8 cellular contexts compared by ENCODE assay signal in the genomic region with DNA sequence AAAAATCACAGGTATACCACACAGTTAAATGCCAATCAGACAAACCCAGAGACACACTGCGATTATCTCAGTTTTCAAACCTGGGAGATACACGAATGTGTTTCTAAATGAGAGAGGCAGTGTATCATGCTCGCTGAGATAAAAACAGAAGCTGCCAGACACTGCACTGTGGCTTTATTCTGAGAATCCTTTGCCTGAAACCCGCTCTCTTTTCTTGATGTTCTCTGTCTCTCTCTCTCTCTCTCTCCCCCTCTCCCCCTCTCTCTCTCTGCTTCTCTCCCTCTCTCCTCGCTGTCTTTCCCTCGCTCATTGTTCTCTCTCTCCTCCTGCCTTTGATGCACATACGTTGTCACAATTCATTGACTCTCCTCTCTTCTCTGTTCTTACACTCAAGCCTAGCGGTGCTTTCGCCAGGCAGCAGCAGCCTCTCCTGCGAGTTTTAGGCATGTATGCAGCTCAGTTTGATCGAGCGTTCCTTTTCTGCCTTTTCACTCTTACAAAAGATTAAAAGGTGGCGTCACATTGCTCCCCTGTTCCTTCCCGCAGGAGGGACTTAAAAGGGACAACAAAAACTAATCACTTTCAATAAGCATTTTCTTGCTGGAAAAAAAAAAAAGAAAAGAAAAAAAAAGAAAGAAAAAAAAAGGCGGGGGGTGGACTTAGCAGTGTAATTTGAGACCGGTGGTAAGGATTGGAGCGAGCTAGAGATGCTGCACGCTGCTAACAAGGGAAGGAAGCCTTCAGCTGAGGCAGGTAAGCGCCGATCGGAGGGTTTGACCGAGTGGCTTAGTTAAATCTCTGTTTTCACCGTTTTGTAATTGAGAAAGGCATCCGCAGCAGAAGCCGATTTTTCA.
A peak's percentile ranks its signal among the peaks of the same experiment; 100 is the strongest.
DNase-seq lines count a peak whose midpoint lies in the region; ATAC-seq, FAIRE-seq and TF ChIP-seq lines count a peak whose summit lies in the region.

No MANE protein-coding gene starts in this region.

- DNase-seq in NCI-H82 treated with DMSO at 0.1 percent for 48 hours (lab: John Stamatoyannopoulos, UW; ENCODE audit: unreplicated experiment) (peak; percentile 71), fibroblast of pulmonary artery (ENCODE audit: low read depth) (peak; percentile 55), progenitor cell of endocrine pancreas (ENCODE audit: low spot score, unreplicated experiment) (no peak), uterus (no peak)

- H3K27me3 ChIP-seq in uterus (peaks cover 0 to 25% of the 10 kb centered on the region in 2 donors), gastroesophageal sphincter (peaks cover 87% of the 10 kb centered on the region)

- peak overlapping the region; percentile 12 for H3K27ac Mint-ChIP-seq in progenitor cell of endocrine pancreas

- FAIRE-seq in G401.6 (lab: Jason Lieb, UNC) = peak; percentile 99

- TF ChIP-seq EP300 in gastroesophageal sphincter (IDR thresholded peaks at IDR 0.05) = no peak

- H3K27ac ChIP-seq in uterus (no peak overlapping the region), gastroesophageal sphincter (no peak overlapping the region)

- TF ChIP-seq CTCF in fibroblast of pulmonary artery (IDR thresholded peaks at IDR 0.05; ENCODE audit: low read length, missing control alignments) (peak; percentile 14), progenitor cell of endocrine pancreas (IDR thresholded peaks at IDR 0.05; ENCODE audit: unreplicated experiment) (no peak), uterus (IDR thresholded peaks at IDR 0.05) (no peak), gastroesophageal sphincter (IDR thresholded peaks at IDR 0.05) (no peak)

- peaks cover 76% of the 10 kb centered on the region for H3K27me3 Mint-ChIP-seq in progenitor cell of endocrine pancreas

- no peaks in the 10 kb centered on the region for H3K4me1 ChIP-seq in uterus
- H3K4me1 ChIP-seq in gastroesophageal sphincter = peaks cover 0 to 16% (median 0%) of the 10 kb centered on the region in 3 donors

- H3K36me3 ChIP-seq in uterus (no peaks in the 10 kb centered on the region), gastroesophageal sphincter (no peaks in the 10 kb centered on the region)

- H3K9me3 ChIP-seq in uterus (no peaks in the 10 kb centered on the region), gastroesophageal sphincter (no peaks in the 10 kb centered on the region)

- 3% methylated on average over 18 to 23 of the region's 25 CpGs for WGBS in gastroesophageal sphincter (ENCODE audit: low coverage in 1 of 2), 2 donors

- H3K4me1 Mint-ChIP-seq in progenitor cell of endocrine pancreas (ENCODE audit: low read depth) = peaks cover 14% of the 10 kb centered on the region

- H3K4me3 Mint-ChIP-seq in progenitor cell of endocrine pancreas (ENCODE audit: low read depth) = peak overlapping the region; percentile 60

- no peaks in the 10 kb centered on the region for H3K9me3 Mint-ChIP-seq in progenitor cell of endocrine pancreas (ENCODE audit: low read depth)

- no peaks in the 10 kb centered on the region for H3K36me3 Mint-ChIP-seq in progenitor cell of endocrine pancreas (ENCODE audit: insufficient read depth)

- no peak for TF ChIP-seq POLR2A in uterus (IDR thresholded peaks at IDR 0.05)
- no peak for TF ChIP-seq POLR2A in gastroesophageal sphincter (IDR thresholded peaks at IDR 0.05)

- intact Hi-C loops in uterus (cut with DNase I; ENCODE audit: low total_unique reads) = no loop called here

- ATAC-seq in HG03460 (IDR thresholded peaks at IDR 0.05; ENCODE audit: unreplicated experiment) (no peak), gastroesophageal sphincter (no peak), HG02588 (IDR thresholded peaks at IDR 0.05; ENCODE audit: unreplicated experiment) (no peak)

- H3K4me3 ChIP-seq in fibroblast of pulmonary artery (replicated peaks; ENCODE audit: low read depth, low read length) (peak overlapping the region; percentile 47), uterus (peak overlapping the region in 1 of 2 donors; percentile 14), gastroesophageal sphincter (peak overlapping the region in 1 of 2 donors; percentile 31)

Comparison
In these comparisons a context has a peak if more than half of its experiments do, and no peak if none do; other contexts are left out.
1. DNase-seq: peak in NCI-H82 treated with DMSO at 0.1 percent for 48 hours (single experiment) and fibroblast of pulmonary artery (single experiment); none in progenitor cell of endocrine pancreas (single experiment) and uterus (0 of 2).